ENCODE assay signal across 21 cellular contexts in the genomic region with DNA sequence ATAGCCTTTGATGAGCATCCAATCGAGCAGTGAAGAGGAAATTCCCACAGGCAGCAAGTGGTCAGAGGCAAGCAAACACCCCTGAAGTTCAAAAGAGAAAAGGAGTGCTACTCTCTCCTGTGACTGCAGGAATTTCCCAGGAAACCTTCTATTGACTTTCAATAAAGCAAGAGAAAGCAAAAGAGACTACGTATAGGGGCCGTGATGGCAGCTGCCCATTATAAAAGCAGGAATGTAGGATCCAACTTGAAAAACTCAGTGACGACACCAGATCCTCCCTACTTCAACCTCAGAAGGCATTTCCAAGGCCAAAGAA.
"Had no signal": no experiment of that assay in that cellular context is flagged by ENCODE, and none has a peak within 500 bp of the region (broad histone marks: within the 10 kb centered on the region; RNA-seq: fewer than 3 reads in every experiment).

No MANE protein-coding gene starts in this region.

- DNase-seq: activated CD4-positive, alpha-beta T cell treated with anti-CD3 and anti-CD28 coated beads, Interleukin-2, amount 10 ng/mL, durations not matched to agents 24 days and 14 days; activated CD8-positive, alpha-beta T cell treated with anti-CD3 and anti-CD28 coated beads for 36 hours; activated effector memory CD4-positive, alpha-beta T cell treated with anti-CD3 and anti-CD28 coated beads, Interleukin-2, amount 50 U/mL, for 16 hours; activated T-cell treated with anti-CD3 and anti-CD28 coated beads, Interleukin-2, amount 50 U/mL, for 48 hours; cerebellar nuclear complex; cortex of kidney; effector CD8-positive, alpha-beta T cell; left colon; stimulated activated CD4-positive, alpha-beta T cell treated with anti-CD3 and anti-CD28 coated beads, Interleukin-2, amount 100 ng/mL, for 24 hours; stimulated activated naive CD4-positive, alpha-beta T cell treated with Interleukin-2 at 50 U/mL for 16 hours; T-helper 1 cell; T1000; thyroid gland; uterus had no signal

- H3K4me3 ChIP-seq: adrenal gland, esophagus muscularis mucosa, gastroesophageal sphincter, lung, thyroid gland, uterus had no signal

- H3K27me3 Mint-ChIP-seq: activated CD4-positive, alpha-beta T cell treated with anti-CD3 and anti-CD28 coated beads, Interleukin-2, amount 10 ng/mL, durations not matched to agents 24 days and 14 days; activated CD8-positive, alpha-beta T cell treated with anti-CD3 and anti-CD28 coated beads for 36 hours had no signal

- H3K36me3 ChIP-seq: uterus had no signal

- ATAC-seq: activated CD8-positive, alpha-beta T cell treated with anti-CD3 and anti-CD28 coated beads for 36 hours; gastroesophageal sphincter; left colon had no signal

- H3K27ac ChIP-seq: adrenal gland, esophagus muscularis mucosa, gastroesophageal sphincter, thyroid gland, uterus had no signal

- H3K4me1 ChIP-seq: esophagus muscularis mucosa, gastroesophageal sphincter, thyroid gland, uterus had no signal

- H3K4me3 Mint-ChIP-seq: activated CD4-positive, alpha-beta T cell treated with anti-CD3 and anti-CD28 coated beads, Interleukin-2, amount 10 ng/mL, durations not matched to agents 24 days and 14 days; activated CD8-positive, alpha-beta T cell treated with anti-CD3 and anti-CD28 coated beads for 36 hours; mesothelial cell of epicardium; nephron had no signal

- H3K9me3 Mint-ChIP-seq: activated CD4-positive, alpha-beta T cell treated with anti-CD3 and anti-CD28 coated beads, Interleukin-2, amount 10 ng/mL, durations not matched to agents 24 days and 14 days; activated CD8-positive, alpha-beta T cell treated with anti-CD3 and anti-CD28 coated beads for 36 hours; activated naive CD4-positive, alpha-beta T cell treated with anti-CD3 and anti-CD28 coated beads, Interleukin-2, amount 50 U/mL, for 72 hours; mesothelial cell of epicardium; nephron had no signal

- H3K4me1 Mint-ChIP-seq: mesothelial cell of epicardium, nephron had no signal

- H3K27ac Mint-ChIP-seq: activated CD4-positive, alpha-beta T cell treated with anti-CD3 and anti-CD28 coated beads, Interleukin-2, amount 10 ng/mL, durations not matched to agents 24 days and 14 days; mesothelial cell of epicardium had no signal

- H3K9me3 ChIP-seq: adrenal gland, esophagus muscularis mucosa, gastroesophageal sphincter, thyroid gland, uterus had no signal

- H3K27me3 ChIP-seq: adrenal gland, esophagus muscularis mucosa, gastroesophageal sphincter, thyroid gland, uterus had no signal
